ENCODE assay signal across 15 cellular contexts in genomic region chr11:128719556-128719824, GRCh38. TPM values are rescaled to one million over a fixed set of nuclear protein-coding genes. Genes with fewer than 3 reads are reported as not detected.
DNase-seq lines count a peak whose midpoint lies in the region; ATAC-seq and TF ChIP-seq lines count a peak whose summit lies in the region.
"Had no signal": no experiment of that assay in that cellular context is flagged by ENCODE, and none has a peak within 500 bp of the region (broad histone marks: within the 10 kb centered on the region; RNA-seq: fewer than 3 reads in every experiment).

No MANE protein-coding gene starts in this region.

- no peak for TF ChIP-seq CTCF in GM12875 (IDR thresholded peaks at IDR 0.05; ENCODE audit: borderline replicate concordance, insufficient read depth, low read depth, low read length)
- TF ChIP-seq CTCF in nephron progenitor cell (IDR thresholded peaks at IDR 0.05): no peak
- no peak for TF ChIP-seq CTCF in glutamatergic neuron (IDR thresholded peaks at IDR 0.05; ENCODE audit: partially characterized antibody, unreplicated experiment)

- in situ Hi-C loops in KBM-7 (cut with MboI; ENCODE audit: low pct_unique_long_range_greater_than_20kb, low sequenced_read_pairs): no loop called here

- H3K4me3 Mint-ChIP-seq in activated naive CD8-positive, alpha-beta T cell treated with anti-CD3 and anti-CD28 coated beads, Interleukin-2, amount 50 U/mL, for 24 hours: peak overlapping the region; percentile 81
- peak overlapping the region; percentile 56 for H3K4me3 Mint-ChIP-seq in nephron progenitor cell
- H3K4me3 Mint-ChIP-seq in glutamatergic neuron (ENCODE audit: unreplicated experiment): no peak overlapping the region

- peak overlapping the region; percentile 65; the same call in 1 of the 2 replicates for H3K9ac ChIP-seq in BLaER1

- H3K36me3 Mint-ChIP-seq in activated naive CD8-positive, alpha-beta T cell treated with anti-CD3 and anti-CD28 coated beads, Interleukin-2, amount 50 U/mL, for 24 hours (ENCODE audit: low read depth): peaks cover 1% of the 10 kb centered on the region
- H3K36me3 Mint-ChIP-seq in nephron progenitor cell (ENCODE audit: low read depth) (no peaks in the 10 kb centered on the region), glutamatergic neuron (ENCODE audit: unreplicated experiment) (no peaks in the 10 kb centered on the region)

- peaks cover 100% of the 10 kb centered on the region for H4K20me1 ChIP-seq in BLaER1

- peaks cover 100% of the 10 kb centered on the region for H3K4me1 ChIP-seq in BLaER1

- peak overlapping the region; percentile 98 for H3K27ac Mint-ChIP-seq in activated naive CD8-positive, alpha-beta T cell treated with anti-CD3 and anti-CD28 coated beads, Interleukin-2, amount 50 U/mL, for 24 hours
- peak overlapping the region; percentile 90 for H3K27ac Mint-ChIP-seq in nephron progenitor cell
- no peak overlapping the region for H3K27ac Mint-ChIP-seq in glutamatergic neuron (ENCODE audit: unreplicated experiment)

- H3K4me1 Mint-ChIP-seq in activated naive CD8-positive, alpha-beta T cell treated with anti-CD3 and anti-CD28 coated beads, Interleukin-2, amount 50 U/mL, for 24 hours: peaks cover 99% of the 10 kb centered on the region
- H3K4me1 Mint-ChIP-seq in nephron progenitor cell (peaks cover 88% of the 10 kb centered on the region), glutamatergic neuron (ENCODE audit: low read depth, unreplicated experiment) (peaks cover 13% of the 10 kb centered on the region)

- peak overlapping the region; percentile 97 for H3K4me2 ChIP-seq in BLaER1

- peaks cover 95% of the 10 kb centered on the region for H3K36me3 ChIP-seq in BLaER1
- H3K36me3 ChIP-seq: SJSA1 had no signal

- no peaks in the 10 kb centered on the region for H3K27me3 Mint-ChIP-seq in activated naive CD8-positive, alpha-beta T cell treated with anti-CD3 and anti-CD28 coated beads, Interleukin-2, amount 50 U/mL, for 24 hours
- H3K27me3 Mint-ChIP-seq in nephron progenitor cell (ENCODE audit: low read depth, poor library complexity) (peaks cover 15% of the 10 kb centered on the region), glutamatergic neuron (ENCODE audit: unreplicated experiment) (peaks cover 6% of the 10 kb centered on the region)

- no peaks in the 10 kb centered on the region for H3K27me3 ChIP-seq in BLaER1
- H3K27me3 ChIP-seq: SJSA1 had no signal

- H3K27ac ChIP-seq in BLaER1: peak overlapping the region; percentile 76

- H3K9me3 ChIP-seq in BLaER1: no peaks in the 10 kb centered on the region
- H3K9me3 ChIP-seq: SJSA1 had no signal

- no peaks in the 10 kb centered on the region for H3K9me3 Mint-ChIP-seq in activated naive CD8-positive, alpha-beta T cell treated with anti-CD3 and anti-CD28 coated beads, Interleukin-2, amount 50 U/mL, for 24 hours
- H3K9me3 Mint-ChIP-seq in nephron progenitor cell (no peaks in the 10 kb centered on the region), glutamatergic neuron (ENCODE audit: unreplicated experiment) (no peaks in the 10 kb centered on the region)

- DNase-seq in activated naive CD8-positive, alpha-beta T cell treated with anti-CD3 and anti-CD28 coated beads, Interleukin-2, amount 50 U/mL, for 24 hours: no peak
- no peak for DNase-seq in nephron progenitor cell
- DNase-seq in inferior parietal cortex (ENCODE audit: extremely low spot score): no peak
- no peak for DNase-seq in COLO668 (lab: John Stamatoyannopoulos, UW; ENCODE audit: unreplicated experiment)
- no peak for DNase-seq in glutamatergic neuron
- DNase-seq in KBM-7: no peak
- DNase-seq: central memory CD4-positive, alpha-beta T cell; foreskin melanocyte; mesendoderm; NCI-H226; stimulated activated CD4-positive, alpha-beta T cell treated with anti-CD3 and anti-CD28 coated beads, Interleukin-15, amount 100 ng/mL, for 24 hours had no signal

- peak overlapping the region; percentile 45 for H3K4me3 ChIP-seq in BLaER1
- H3K4me3 ChIP-seq in GM12875 (ENCODE audit: low read depth, low read length): peak overlapping the region; percentile 51
- H3K4me3 ChIP-seq: K562, SJSA1 had no signal

- no peak for ATAC-seq in activated naive CD8-positive, alpha-beta T cell treated with anti-CD3 and anti-CD28 coated beads, Interleukin-2, amount 50 U/mL, for 24 hours
- ATAC-seq: K562 had no signal

RNA-seq across cellular contexts. Expression of gene FLI1, which starts 25.6 kb away (rescaled TPM):
- not detected for total RNA-seq in glutamatergic neuron (ENCODE audit: unreplicated experiment)
